ENCODE assay signal across 1 cellular context in genomic region chr11:57327721-57328120, GRCh38.
TF ChIP-seq lines count a peak whose summit lies in the region.

No MANE protein-coding gene starts in this region.

TF ChIP-seq in SK-N-SH, 30 proteins besides CTCF, POLR2A, EP300 and RAD21 (continued from another document):
- no peak for TF ChIP-seq ZBTB33 (IDR thresholded peaks at IDR 0.05; ENCODE audit: borderline replicate concordance, low read depth)
- TF ChIP-seq ELF1 (IDR thresholded peaks at IDR 0.05) = no peak
- TF ChIP-seq SMC3 (IDR thresholded peaks at IDR 0.05; ENCODE audit: low read depth, low read length) = no peak
- no peak for TF ChIP-seq SIN3A (IDR thresholded peaks at IDR 0.05; ENCODE audit: borderline replicate concordance, low read depth, low read length)
- TF ChIP-seq MXI1 (IDR thresholded peaks at IDR 0.05; ENCODE audit: low read depth, low read length) = no peak
- no peak for TF ChIP-seq MEF2A (IDR thresholded peaks at IDR 0.05; ENCODE audit: borderline replicate concordance, low read depth)
- TF ChIP-seq MAX (IDR thresholded peaks at IDR 0.05; ENCODE audit: low read depth) = no peak
- TF ChIP-seq TCF12 (IDR thresholded peaks at IDR 0.05) = no peak
